ENCODE assay signal across 7 cellular contexts in the genomic region with DNA sequence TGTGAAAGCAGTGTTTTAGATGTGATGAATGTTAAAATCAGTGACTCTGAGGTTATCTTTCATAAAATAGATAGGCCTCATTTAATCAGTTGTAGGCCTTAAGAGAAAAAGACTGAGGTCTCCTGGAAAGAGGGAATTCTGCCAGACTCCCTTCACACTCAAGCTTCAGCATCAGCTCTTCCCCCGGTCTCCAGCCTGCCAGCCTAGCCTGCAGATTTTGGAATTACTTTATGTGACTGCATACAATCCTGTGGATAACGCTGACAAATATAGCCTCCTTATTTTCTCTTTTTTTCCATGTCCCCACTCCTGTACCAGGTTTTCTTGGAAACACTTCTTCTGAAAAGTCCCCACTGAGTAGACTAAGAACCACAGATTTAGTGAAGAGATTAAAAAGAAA.
"Had no signal": no experiment of that assay in that cellular context is flagged by ENCODE, and none has a peak within 500 bp of the region (broad histone marks: within the 10 kb centered on the region; RNA-seq: fewer than 3 reads in every experiment).

No MANE protein-coding gene starts in this region.

- H3K4me3 ChIP-seq: GM23248, GM23338, HAP-1 had no signal

- H3K36me3 ChIP-seq: HAP-1 had no signal

- H2AFZ ChIP-seq: GM23248, GM23338 had no signal

- H3K9me3 ChIP-seq: HAP-1 had no signal

- DNase-seq: GM23248, GOT3, H7, H9, HFFc6 had no signal

- H3K27ac ChIP-seq: GM23248 had no signal

- H3K9me3 Mint-ChIP-seq: GM23338, H9, HFFc6 had no signal

- H3K4me2 ChIP-seq: GM23338 had no signal

- H3K4me3 Mint-ChIP-seq: GM23338, H9, HFFc6 had no signal

- H3K27ac Mint-ChIP-seq: GM23338, H9, HFFc6 had no signal

- H3K9ac ChIP-seq: GM23248 had no signal
